Comparison of ENCODE assay signal across 8 cellular contexts in the genomic region with DNA sequence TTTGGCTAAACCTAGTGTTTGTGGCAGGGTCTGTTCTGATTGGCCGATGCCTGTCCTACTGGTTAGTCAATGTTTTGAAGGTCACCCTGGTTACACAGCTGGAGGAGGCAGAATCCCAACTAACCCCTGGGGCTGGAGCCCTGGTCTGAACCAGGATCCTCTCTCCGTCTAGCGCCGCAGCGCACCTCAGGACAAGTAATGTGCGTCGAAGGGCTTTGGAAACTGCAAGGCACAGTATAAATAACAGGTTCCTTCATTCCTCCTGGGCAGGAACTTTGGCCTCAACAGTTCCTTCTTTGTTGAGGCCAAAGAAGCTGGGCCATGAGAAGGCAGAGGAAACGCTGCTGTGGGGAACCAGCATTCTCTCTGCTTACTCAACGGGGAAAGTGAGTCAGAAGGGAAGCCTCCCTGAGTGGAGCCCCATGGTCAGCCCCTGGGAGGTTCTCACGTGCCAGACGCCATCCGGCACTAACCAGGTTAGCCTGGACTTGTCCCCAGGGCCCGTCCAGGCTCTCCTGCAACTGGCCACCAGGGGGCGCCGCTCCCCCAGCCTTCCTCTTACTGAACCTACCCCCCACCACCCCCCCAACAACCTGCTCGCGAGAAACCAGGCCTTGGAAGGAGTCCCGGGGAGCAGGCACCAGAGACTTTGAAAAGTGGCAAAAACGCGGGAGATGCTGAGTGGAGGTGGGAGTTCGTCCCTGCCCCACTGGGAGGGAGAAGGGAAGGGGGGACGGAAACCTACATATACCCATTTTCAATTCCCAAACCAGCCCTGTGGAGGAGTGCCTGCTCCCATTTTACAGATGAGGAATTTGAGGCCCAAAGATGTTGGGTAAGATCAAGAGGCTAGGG. TPM values are rescaled to one million over a fixed set of nuclear protein-coding genes. Genes with fewer than 3 reads are reported as not detected.
A peak's percentile ranks its signal among the peaks of the same experiment; 100 is the strongest.
DNase-seq lines count a peak whose midpoint lies in the region; ATAC-seq and TF ChIP-seq lines count a peak whose summit lies in the region.

No MANE protein-coding gene starts in this region.

- H3K27ac ChIP-seq in breast epithelium, result peak overlapping the region; percentile 99

- H3K27me3 ChIP-seq in breast epithelium, result no peaks in the 10 kb centered on the region

- no peaks in the 10 kb centered on the region for H3K9me3 ChIP-seq in breast epithelium

- DNase-seq in 8988T (peak; percentile 97), NCI-H2107 treated with DMSO at 0.1 percent for 48 hours (lab: John Stamatoyannopoulos, UW; ENCODE audit: unreplicated experiment) (peak; percentile 20), breast epithelium (ENCODE audit: low spot score in 2 of 2) (peak; percentile 94 to 96), islet precursor cell (peak; percentile 95)
- DNase-seq in stimulated activated CD4-positive, alpha-beta T cell treated with anti-CD3 and anti-CD28 coated beads, Interleukin-12 subunit alpha, Interleukin-12 subunit beta, amount 100 ng/mL, for 4 hours, result peak; percentile 93

- peak; percentile 89 for TF ChIP-seq CTCF in WI38 (IDR thresholded peaks at IDR 0.05; ENCODE audit: low read depth, low read length)
- TF ChIP-seq CTCF in breast epithelium (IDR thresholded peaks at IDR 0.05), result peak; percentile 99

- no peaks in the 10 kb centered on the region for H3K36me3 ChIP-seq in breast epithelium

- intact Hi-C loops in breast epithelium (cut with DNase I; ENCODE audit: low total_unique reads), result loop anchor here (5.0 kb wide), 2 partner anchors 60 to 100 kb away; no protein-coding TSS in a partner anchor

- ATAC-seq in GM18499 (IDR thresholded peaks at IDR 0.05; ENCODE audit: insufficient read depth, unreplicated experiment), result peak; percentile 28
- ATAC-seq in HG03060 (IDR thresholded peaks at IDR 0.05; ENCODE audit: low read depth, unreplicated experiment), result peak; percentile 36

- no peak for TF ChIP-seq POLR2A in breast epithelium (IDR thresholded peaks at IDR 0.05)

- peaks cover 11 to 20% of the 10 kb centered on the region in 2 donors for H3K4me1 ChIP-seq in breast epithelium

- peak overlapping the region; percentile 23 for H3K4me3 ChIP-seq in WI38 (ENCODE audit: low read depth, low read length)
- peak overlapping the region in 2 of 3 donors; percentile 55 to 67 for H3K4me3 ChIP-seq in breast epithelium

RNA-seq across cellular contexts. Expression of gene TEX44, which starts 19.8 kb away (rescaled TPM):
- total RNA-seq in breast epithelium, result not detected

Comparison
In these comparisons a context has a peak if more than half of its experiments do, and no peak if none do; other contexts are left out.
1. Peak in every context shown above with its lines: DNase-seq, ATAC-seq, H3K4me3 ChIP-seq and H3K27ac ChIP-seq.
2. DNase-seq: peak in every context shown above with its lines; median percentile 97 in 8988T; 95 in breast epithelium; 95 in islet precursor cell; 93 in stimulated activated CD4-positive, alpha-beta T cell treated with anti-CD3 and anti-CD28 coated beads, Interleukin-12 subunit alpha, Interleukin-12 subunit beta, amount 100 ng/mL, for 4 hours; 20 in NCI-H2107 treated with DMSO at 0.1 percent for 48 hours.